Comparison of ENCODE assay signal across 20 cellular contexts in the genomic region with DNA sequence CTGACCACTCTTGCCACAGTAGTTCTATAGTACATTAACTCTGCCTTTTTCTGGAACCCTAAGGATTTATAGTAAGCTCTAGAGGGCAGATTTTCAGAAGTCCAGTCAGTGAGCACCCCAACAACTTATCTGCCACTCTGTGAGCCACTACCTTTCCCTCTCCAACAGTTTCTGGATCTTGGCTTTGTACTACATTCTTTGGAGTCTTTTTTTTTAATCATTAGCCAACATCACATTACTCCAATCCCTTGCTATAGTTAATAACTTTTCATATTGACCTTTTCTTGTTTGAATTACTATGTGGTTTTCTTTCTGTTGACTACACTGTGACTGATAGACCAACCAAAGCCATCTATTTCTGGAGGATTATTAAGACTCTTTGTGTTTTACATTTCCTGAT.
A peak's percentile ranks its signal among the peaks of the same experiment; 100 is the strongest.
DNase-seq lines count a peak whose midpoint lies in the region; ATAC-seq, FAIRE-seq and TF ChIP-seq lines count a peak whose summit lies in the region.
"Had no signal": no experiment of that assay in that cellular context is flagged by ENCODE, and none has a peak within 500 bp of the region (broad histone marks: within the 10 kb centered on the region; RNA-seq: fewer than 3 reads in every experiment).

No MANE protein-coding gene starts in this region.

- no peak for TF ChIP-seq EP300 in H1 (IDR thresholded peaks at IDR 0.05; ENCODE audit: borderline replicate concordance in 1 of 2, low read depth in 2 of 2, low read length in 2 of 2)

- H2BK120ac ChIP-seq in H1 (replicated peaks; ENCODE audit: low read depth, low read length) (no peak overlapping the region), mesenchymal stem cell (ENCODE audit: low read depth, low read length) (no peak overlapping the region)

- no peak overlapping the region for H2BK15ac ChIP-seq in H1 (ENCODE audit: low read length)
- H2BK15ac ChIP-seq in mesenchymal stem cell (ENCODE audit: low read depth, poor library complexity, severe bottlenecking) = no peak overlapping the region

- TF ChIP-seq CTCF in PC-9 (conservative IDR thresholded peaks at IDR 0.05) (no peak), H1 (IDR thresholded peaks at IDR 0.05; ENCODE audit: control extremely low read depth in 1 of 3, insufficient read depth in 1 of 3, low read depth in 1 of 3, low read length in 3 of 3) (no peak), colonic mucosa (IDR thresholded peaks at IDR 0.05) (no peak)

- H3K23ac ChIP-seq in H1 (ENCODE audit: insufficient read length) (no peak overlapping the region), mesenchymal stem cell (ENCODE audit: low read length in 2 of 2) (no peak overlapping the region)

- no peak for TF ChIP-seq RAD21 in H1 (IDR thresholded peaks at IDR 0.05 in 1 of 2, conservative IDR thresholded peaks at IDR 0.05 in 1 of 2; ENCODE audit: low read depth in 2 of 2, low read length in 2 of 2)

- POLR2A ChIA-PET in PC-9 (lab: Charles Lee; ENCODE audit: unreplicated experiment) (no interaction called here), H1 (lab: Charles Lee; ENCODE audit: partially characterized antibody) (no interaction called here)

- CTCF ChIA-PET in PC-9 (lab: Charles Lee) (no interaction called here), H1 (lab: Charles Lee; ENCODE audit: partially characterized antibody) (interaction anchor here (0.7 kb wide), 1 partner anchor 63 kb away, joined by 3 read pairs; no protein-coding TSS in a partner anchor)

- H3K4ac ChIP-seq in H1 (replicated peaks; ENCODE audit: insufficient read length, low read depth, low read length) (no peak overlapping the region), mesenchymal stem cell (ENCODE audit: low read depth in 1 of 2, low read length in 2 of 2) (no peak overlapping the region)

- H2BK12ac ChIP-seq in H1 (ENCODE audit: low read depth, low read length) (no peak overlapping the region), mesenchymal stem cell (ENCODE audit: low read length in 2 of 2) (no peak overlapping the region)

- H2AFZ ChIP-seq in PC-9 = 0 out of 2 replicates have a peak overlapping the region, but pooled peaks have one; percentile 7
- H2AFZ ChIP-seq in H1 (ENCODE audit: low read length) = peak overlapping the region; percentile 73; the same call in 1 of the 2 replicates
- no peak overlapping the region for H2AFZ ChIP-seq in mesenchymal stem cell (ENCODE audit: low read depth, low read length)

- H3K9me3 ChIP-seq in PC-9 (ENCODE audit: insufficient read depth, low read depth) (no peaks in the 10 kb centered on the region), H1 (ENCODE audit: insufficient read depth in 2 of 2, low read depth in 1 of 2, low read length in 1 of 2) (no peaks in the 10 kb centered on the region), mesenchymal stem cell (ENCODE audit: control insufficient read depth, low read length) (no peaks in the 10 kb centered on the region), colonic mucosa (no peaks in the 10 kb centered on the region)
- H3K9me3 ChIP-seq: BLaER1, Caco-2 had no signal

- H3K27me3 ChIP-seq in PC-9 (ENCODE audit: insufficient read depth, low read depth) = no peaks in the 10 kb centered on the region
- no peaks in the 10 kb centered on the region for H3K27me3 ChIP-seq in H1 (replicated peaks in 1 of 4; ENCODE audit: control insufficient read depth in 3 of 4, extremely low read depth in 1 of 4, insufficient read depth in 3 of 4, low read length in 3 of 4)
- no peaks in the 10 kb centered on the region for H3K27me3 ChIP-seq in mesenchymal stem cell (ENCODE audit: control insufficient read depth in 1 of 2, insufficient read depth in 1 of 2, low read length in 2 of 2)
- H3K27me3 ChIP-seq in colonic mucosa = no peaks in the 10 kb centered on the region
- H3K27me3 ChIP-seq: BLaER1 had no signal

- no peak overlapping the region for H4K5ac ChIP-seq in H1 (ENCODE audit: insufficient read length, low read depth, low read length)

- H4K8ac ChIP-seq in H1 (ENCODE audit: extremely low read depth, insufficient read depth, low read length) (no peak overlapping the region), mesenchymal stem cell (ENCODE audit: low read length) (no peak overlapping the region)

- no peaks in the 10 kb centered on the region for H3K9me2 ChIP-seq in PC-9 (ENCODE audit: insufficient read depth)

- H3K14ac ChIP-seq in H1 (ENCODE audit: insufficient read length) (no peak overlapping the region), mesenchymal stem cell (ENCODE audit: low read length in 2 of 2) (no peak overlapping the region)

- BruUV-seq in PC-9 (replicated peaks; lab: Mats Ljungman, UMichigan) = no TSS peak

- H3K27ac ChIP-seq in PC-9 (no peak overlapping the region), H1 (ENCODE audit: low read depth, low read length) (no peak overlapping the region), mesenchymal stem cell (ENCODE audit: low read length, poor library complexity, severe bottlenecking) (peak overlapping the region; percentile 76), colonic mucosa (no peak overlapping the region)
- H3K27ac ChIP-seq: BLaER1, C4-2B had no signal

- no peaks in the 10 kb centered on the region for H3K79me1 ChIP-seq in H1 (ENCODE audit: low read depth, low read length)
- H3K79me1 ChIP-seq in mesenchymal stem cell (replicated peaks; ENCODE audit: low read length, poor library complexity, severe bottlenecking) = no peaks in the 10 kb centered on the region

- no peak overlapping the region for H2BK20ac ChIP-seq in H1 (ENCODE audit: low read length)

- H3K36me3 ChIP-seq in PC-9 (ENCODE audit: low read depth) (no peaks in the 10 kb centered on the region), H1 (ENCODE audit: control insufficient read depth in 2 of 4, insufficient read depth in 4 of 4, low read length in 3 of 4) (no peaks in the 10 kb centered on the region), mesenchymal stem cell (ENCODE audit: control insufficient read depth in 1 of 2, insufficient read depth in 2 of 2, low read depth in 1 of 2, low read length in 2 of 2) (no peaks in the 10 kb centered on the region), colonic mucosa (no peaks in the 10 kb centered on the region)
- H3K36me3 ChIP-seq: BLaER1 had no signal

- no peak overlapping the region for H3K4me2 ChIP-seq in PC-9
- H3K4me2 ChIP-seq in H1 (ENCODE audit: insufficient read depth in 1 of 2, low read depth in 2 of 2, low read length in 2 of 2) = no peak overlapping the region
- H3K4me2 ChIP-seq in mesenchymal stem cell (ENCODE audit: low read length, poor library complexity, severe bottlenecking) = no peak overlapping the region
- H3K4me2 ChIP-seq: BLaER1 had no signal

- no peak for DNase-seq in PC-9
- no peak for DNase-seq in H1 (ENCODE audit: low read depth in 1 of 2, low spot score in 2 of 2)
- no peak for DNase-seq in mesenchymal stem cell
- DNase-seq in renal cortical epithelial cell (ENCODE audit: low read depth) = peak; percentile 23
- DNase-seq in NK-92 (lab: John Stamatoyannopoulos, UW; ENCODE audit: unreplicated experiment) = no peak
- no peak for DNase-seq in colonic mucosa
- DNase-seq: Caco-2; CD4-positive, CD25-positive, alpha-beta regulatory T cell; CD8-positive, alpha-beta T cell; DMS153; DND-41; GOT3; H7; HCEC 1CT had no signal

- H2BK5ac ChIP-seq in H1 (ENCODE audit: low read depth, low read length) = no peak overlapping the region
- H2BK5ac ChIP-seq in mesenchymal stem cell (ENCODE audit: low read depth, low read length, poor library complexity, severe bottlenecking) = no peak overlapping the region

- H4K20me1 ChIP-seq in PC-9 (ENCODE audit: insufficient read depth) = no peaks in the 10 kb centered on the region
- H4K20me1 ChIP-seq in H1 (replicated peaks in 1 of 2; ENCODE audit: control insufficient read depth in 1 of 2, insufficient read depth in 2 of 2, low read length in 2 of 2) = no peaks in the 10 kb centered on the region
- H4K20me1 ChIP-seq: BLaER1 had no signal

- H3K4me3 ChIP-seq in PC-9 (no peak overlapping the region), H1 (ENCODE audit: extremely low read depth in 1 of 4, insufficient read depth in 2 of 4, low read depth in 3 of 4, low read length in 4 of 4) (no peak overlapping the region), mesenchymal stem cell (ENCODE audit: insufficient read depth in 1 of 2, low read depth in 1 of 2, low read length in 2 of 2) (no peak overlapping the region), colonic mucosa (no peak overlapping the region)
- H3K4me3 ChIP-seq: BLaER1 had no signal

- H3K9ac ChIP-seq in H1 (replicated peaks in 1 of 4; ENCODE audit: extremely low read depth in 1 of 4, low read depth in 3 of 4, low read length in 3 of 4) (no peak overlapping the region), mesenchymal stem cell (ENCODE audit: low read length) (no peak overlapping the region), colonic mucosa (ENCODE audit: low read depth in 2 of 2, low read length in 2 of 2) (no peak overlapping the region)
- H3K9ac ChIP-seq: BLaER1 had no signal

- ATAC-seq in GM21529 (IDR thresholded peaks at IDR 0.05; ENCODE audit: unreplicated experiment) = no peak
- no peak for ATAC-seq in HG03432 (IDR thresholded peaks at IDR 0.05; ENCODE audit: unreplicated experiment)
- ATAC-seq: CD8-positive, alpha-beta T cell had no signal

- TF ChIP-seq POLR2A in H1 (IDR thresholded peaks at IDR 0.05; ENCODE audit: control extremely low read depth in 1 of 2, low read depth in 2 of 2, low read length in 2 of 2) = no peak

- H3K23me2 ChIP-seq in H1 (ENCODE audit: low read depth, low read length) = no peaks in the 10 kb centered on the region

- H3K56ac ChIP-seq in H1 (replicated peaks; ENCODE audit: insufficient read length, low read depth, low read length) = no peak overlapping the region

- H3K18ac ChIP-seq in H1 (ENCODE audit: extremely low read depth, low read length) (no peak overlapping the region), mesenchymal stem cell (ENCODE audit: low read depth in 1 of 2, low read length in 2 of 2) (no peak overlapping the region)

- no peak for FAIRE-seq in H1 (lab: Jason Lieb, UNC)
- FAIRE-seq: G401.6, GM12892 had no signal

- H3K79me2 ChIP-seq in PC-9 (ENCODE audit: low read depth) (no peaks in the 10 kb centered on the region), H1 (ENCODE audit: control insufficient read depth in 1 of 2, insufficient read depth in 2 of 2, low read length in 2 of 2) (no peaks in the 10 kb centered on the region)

- H3F3A ChIP-seq in PC-9 (ENCODE audit: insufficient read depth, low read depth) = no peaks in the 10 kb centered on the region

- intact Hi-C loops in PC-9 (cut with micrococcal nuclease; ENCODE audit: unreplicated experiment) = no loop called here
- intact Hi-C loops in colonic mucosa (cut with DNase I) = no loop called here

- H3K4me1 ChIP-seq in PC-9 (replicated peaks; ENCODE audit: insufficient read depth) (no peaks in the 10 kb centered on the region), H1 (replicated peaks in 1 of 4; ENCODE audit: control insufficient read depth in 3 of 4, insufficient read depth in 4 of 4, low read length in 3 of 4) (peaks cover 0 to 2% (median 0%) of the 10 kb centered on the region in 4 experiments; a peak in 1 of 7 replicates), mesenchymal stem cell (ENCODE audit: control insufficient read depth, insufficient read depth, low read depth, low read length) (peaks cover 2% of the 10 kb centered on the region), colonic mucosa (no peaks in the 10 kb centered on the region)
- H3K4me1 ChIP-seq: BLaER1, Caco-2 had no signal

- no peak overlapping the region for H2AK5ac ChIP-seq in H1 (ENCODE audit: low read depth, low read length)
- no peak overlapping the region for H2AK5ac ChIP-seq in mesenchymal stem cell (ENCODE audit: low read length, severe bottlenecking)

- no peak overlapping the region for H4K91ac ChIP-seq in H1 (replicated peaks; ENCODE audit: insufficient read length, low read length)
- H4K91ac ChIP-seq in mesenchymal stem cell (ENCODE audit: low read length) = no peak overlapping the region
